8 cellular contexts compared by ENCODE assay signal in the genomic region with DNA sequence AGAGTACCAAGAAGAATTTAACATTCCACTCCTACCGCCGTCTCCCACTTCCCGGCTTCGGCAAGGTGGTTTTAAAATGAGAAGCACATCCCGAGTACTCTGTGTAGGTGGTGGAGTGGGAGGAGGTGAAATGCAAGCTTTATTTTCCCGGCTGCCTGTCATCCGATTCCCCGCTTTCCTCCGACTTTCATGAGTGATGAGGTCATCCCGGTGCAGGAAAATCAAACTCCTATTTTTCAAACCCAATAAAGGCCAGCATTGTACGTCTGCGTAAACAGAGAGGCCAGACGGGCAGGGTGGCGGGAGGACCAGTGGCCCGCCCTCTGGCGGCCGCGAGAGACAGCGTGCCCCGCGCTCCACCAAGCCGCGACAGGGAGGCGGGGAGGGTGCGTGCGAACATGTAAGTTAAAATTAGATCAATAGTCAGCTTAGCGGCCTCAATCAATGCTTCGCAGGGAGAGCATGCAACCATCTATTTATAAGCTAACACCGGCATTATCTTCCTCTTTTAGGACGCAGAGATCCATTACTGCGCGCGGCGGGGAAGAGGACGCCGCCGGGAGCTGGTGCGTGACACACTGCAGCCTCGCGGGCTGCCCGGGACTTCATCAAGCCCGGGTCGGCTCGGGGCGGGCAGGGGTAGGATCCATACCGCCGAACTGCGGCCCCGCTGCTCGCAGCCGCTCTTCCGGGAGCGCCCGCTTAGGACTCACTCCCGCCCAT.
DNase-seq lines count a peak whose midpoint lies in the region; ATAC-seq and TF ChIP-seq lines count a peak whose summit lies in the region.

No MANE protein-coding gene starts in this region.

- TF ChIP-seq POLR2A in esophagus squamous epithelium (IDR thresholded peaks at IDR 0.05), result no peak

- H3K36me3 ChIP-seq in OCI-LY7 (ENCODE audit: insufficient read depth, low read length) (no peaks in the 10 kb centered on the region), esophagus squamous epithelium (no peaks in the 10 kb centered on the region)

- H3K4me3 ChIP-seq in OCI-LY7 (ENCODE audit: low read depth, low read length, poor library complexity, severe bottlenecking) (no peak overlapping the region), esophagus squamous epithelium (peak overlapping the region; percentile 42 to 77 (median 58))

- H3K9me3 ChIP-seq in OCI-LY7 (ENCODE audit: low read length), result no peaks in the 10 kb centered on the region
- no peaks in the 10 kb centered on the region for H3K9me3 ChIP-seq in esophagus squamous epithelium

- H3K27ac ChIP-seq in OCI-LY7 (ENCODE audit: low read depth, low read length, poor library complexity, severe bottlenecking) (no peak overlapping the region), esophagus squamous epithelium (no peak overlapping the region)

- POLR2A ChIA-PET in OCI-LY7 (lab: Charles Lee), result interaction anchor here (0.6 kb wide), 1 partner anchor 43 kb away, joined by 3 read pairs; no protein-coding TSS in a partner anchor

- H4K20me1 ChIP-seq in OCI-LY7 (ENCODE audit: insufficient read depth, low read length), result no peaks in the 10 kb centered on the region

- peaks cover 0 to 6% (median 2%) of the 10 kb centered on the region in 4 donors for H3K27me3 ChIP-seq in esophagus squamous epithelium

- no peak overlapping the region for H2AFZ ChIP-seq in OCI-LY7 (ENCODE audit: low read length)

- no peak overlapping the region; the same call in 1 of the 2 replicates for H3K4me2 ChIP-seq in OCI-LY7 (ENCODE audit: low read length)

- CTCF ChIA-PET in OCI-LY7 (lab: Charles Lee; ENCODE audit: unreplicated experiment), result no interaction called here

- 5 to 7% methylated on average over 8 to 31 of the region's 55 CpGs for WGBS in esophagus squamous epithelium, 2 donors

- H3K79me2 ChIP-seq in OCI-LY7 (ENCODE audit: insufficient read depth, low read depth, low read length), result no peaks in the 10 kb centered on the region

- no peaks in the 10 kb centered on the region for H3K4me1 ChIP-seq in OCI-LY7 (ENCODE audit: insufficient read depth, low read length, poor library complexity, severe bottlenecking)
- H3K4me1 ChIP-seq in esophagus squamous epithelium, result peaks cover 0 to 15% (median 6%) of the 10 kb centered on the region in 3 donors

- peak; percentile 97 for ATAC-seq in GM21367 (IDR thresholded peaks at IDR 0.05; ENCODE audit: unreplicated experiment)

- TF ChIP-seq CTCF in OCI-LY7 (conservative IDR thresholded peaks at IDR 0.05; ENCODE audit: low read length) (peak; percentile 75), esophagus squamous epithelium (IDR thresholded peaks at IDR 0.05) (peak; percentile 80 to 91 (median 86))

- no TSS peak for BruUV-seq in OCI-LY7 (replicated peaks; lab: Mats Ljungman, UMichigan)

- intact Hi-C loops in OCI-LY7 (cut with micrococcal nuclease; ENCODE audit: unreplicated experiment) (no loop called here), esophagus squamous epithelium (cut with DNase I) (no loop called here)

- H3K9me2 ChIP-seq in OCI-LY7 (ENCODE audit: insufficient read depth, low read length), result no peaks in the 10 kb centered on the region

- peak; percentile 92 for DNase-seq in COLO829 (ENCODE audit: low spot score)
- DNase-seq in HS-27A (ENCODE audit: low read depth), result peak; percentile 49
- peak; percentile 6 for DNase-seq in OCI-LY7 (ENCODE audit: low spot score)
- DNase-seq in activated T-cell treated with anti-CD3 and anti-CD28 coated beads, Interleukin-2, amount 50 U/mL, for 48 hours, result peak; percentile 81 to 83
- no peak for DNase-seq in esophagus squamous epithelium (lab: John Stamatoyannopoulos, UW)
- peak; percentile 74 for DNase-seq in myocyte (ENCODE audit: low read depth)
- peak; percentile 35 to 56 for DNase-seq in stimulated activated CD8-positive, alpha-beta memory T cell treated with anti-CD3 and anti-CD28 coated beads, Interleukin-7, amount 100 ng/mL, for 4 hours (ENCODE audit: low read depth in 2 of 2)
